ENCODE assay signal across 18 cellular contexts in the genomic region with DNA sequence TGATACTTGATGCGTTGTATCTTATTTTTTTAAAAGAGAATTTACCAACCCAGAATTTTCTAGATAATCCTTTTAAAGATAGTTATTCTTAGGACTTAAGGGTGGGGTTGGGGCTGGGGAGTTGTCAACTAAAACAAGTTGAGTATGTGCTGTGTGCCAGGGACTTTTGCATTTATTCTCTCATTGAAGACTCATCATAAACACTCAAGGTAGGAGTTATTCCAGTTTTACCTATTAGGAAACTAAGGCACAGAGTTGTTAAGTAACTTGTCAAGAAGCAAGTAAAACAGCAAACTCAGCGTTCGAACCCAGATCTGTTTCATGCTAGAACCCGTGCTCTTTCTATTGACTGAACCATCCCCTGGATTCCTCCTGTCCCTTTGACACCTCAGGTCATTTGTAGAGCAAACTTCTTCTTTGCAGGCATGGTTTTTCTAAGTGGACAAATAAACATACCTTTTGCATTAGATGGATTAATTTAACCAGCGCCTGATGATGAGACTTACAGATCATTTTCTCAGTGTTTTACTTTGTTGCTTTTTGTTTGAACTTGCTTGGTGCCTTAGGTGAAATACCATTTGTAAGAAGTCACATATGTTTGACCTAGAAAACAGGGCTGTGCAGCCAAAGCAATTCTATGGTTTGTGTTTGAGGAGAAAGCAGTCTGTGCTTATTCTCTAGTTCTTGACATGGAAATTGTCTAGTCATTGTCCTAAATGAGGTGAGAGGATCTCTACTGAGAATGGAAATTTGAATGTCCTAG.
DNase-seq lines count a peak whose midpoint lies in the region; ATAC-seq and TF ChIP-seq lines count a peak whose summit lies in the region.
"Had no signal": no experiment of that assay in that cellular context is flagged by ENCODE, and none has a peak within 500 bp of the region (broad histone marks: within the 10 kb centered on the region; RNA-seq: fewer than 3 reads in every experiment).

No MANE protein-coding gene starts in this region.

- in situ Hi-C loops in GM23248 (cut with MboI) = no loop called here

- DNase-seq in GM23248 (peak; percentile 60), RPMI7951 (ENCODE audit: low read depth) (peak; percentile 73), choroid plexus epithelial cell (ENCODE audit: low read depth) (peak; percentile 81), mesothelial cell of epicardium (ENCODE audit: low spot score in 2 of 2, unreplicated experiment in 2 of 2) (no peak), T-helper 2 cell (no peak)
- DNase-seq: activated CD4-positive, alpha-beta T cell treated with anti-CD3 and anti-CD28 coated beads, Interleukin-2, amount 50 U/mL, for 4 hours; body of pancreas; heart right ventricle; left ventricle myocardium inferior; NCI-H1092 treated with DMSO at 0.1 percent for 48 hours; stimulated activated naive B cell treated with anti-CD40 and anti-IgM and Interleukin-4, amounts not matched to agents 10 μg/mL and 1 μg/mL and 100 μg/mL, for 72 hours had no signal

- H3K4me2 ChIP-seq in GM23248 (ENCODE audit: unreplicated experiment) = peak overlapping the region; percentile 18
- H3K4me2 ChIP-seq: BLaER1 had no signal

- TF ChIP-seq CTCF in choroid plexus epithelial cell (conservative IDR thresholded peaks at IDR 0.05; ENCODE audit: low read depth, low read length) (no peak), mesothelial cell of epicardium (IDR thresholded peaks at IDR 0.05; ENCODE audit: unreplicated experiment) (no peak)

- H3K4me1 ChIP-seq in GM23248 (ENCODE audit: insufficient read depth) = peaks cover 57% of the 10 kb centered on the region

- peak overlapping the region; percentile 67 for H3K27ac Mint-ChIP-seq in mesothelial cell of epicardium
- H3K27ac Mint-ChIP-seq: stimulated activated naive B cell treated with anti-CD40 and anti-IgM and Interleukin-4, amounts not matched to agents 10 μg/mL and 1 μg/mL and 100 μg/mL, for 72 hours had no signal

- H3K9me3 Mint-ChIP-seq in mesothelial cell of epicardium = no peaks in the 10 kb centered on the region
- H3K9me3 Mint-ChIP-seq: natural killer cell treated with Interleukin-12 subunit alpha and Interleukin-12 subunit beta and Interleukin-15 and Interleukin-18, amount 100 ng/mL, for 72 hours; stimulated activated naive B cell treated with anti-CD40 and anti-IgM and Interleukin-4, amounts not matched to agents 10 μg/mL and 1 μg/mL and 100 μg/mL, for 72 hours had no signal

- no peaks in the 10 kb centered on the region for H3K36me3 Mint-ChIP-seq in mesothelial cell of epicardium
- H3K36me3 Mint-ChIP-seq: natural killer cell treated with Interleukin-12 subunit alpha and Interleukin-12 subunit beta and Interleukin-15 and Interleukin-18, amount 100 ng/mL, for 72 hours had no signal

- peaks cover 66% of the 10 kb centered on the region for H3K79me2 ChIP-seq in GM23248 (ENCODE audit: insufficient read depth)

- H3K4me3 Mint-ChIP-seq in mesothelial cell of epicardium = no peak overlapping the region
- H3K4me3 Mint-ChIP-seq: natural killer cell treated with Interleukin-12 subunit alpha and Interleukin-12 subunit beta and Interleukin-15 and Interleukin-18, amount 100 ng/mL, for 72 hours; stimulated activated naive B cell treated with anti-CD40 and anti-IgM and Interleukin-4, amounts not matched to agents 10 μg/mL and 1 μg/mL and 100 μg/mL, for 72 hours had no signal

- no peaks in the 10 kb centered on the region for H4K20me1 ChIP-seq in GM23248 (ENCODE audit: insufficient read depth)

- H3F3A ChIP-seq in GM23248 (ENCODE audit: insufficient read depth) = peaks cover 51% of the 10 kb centered on the region

- no peak overlapping the region for H2AFZ ChIP-seq in GM23248

- no peaks in the 10 kb centered on the region for H3K27me3 Mint-ChIP-seq in mesothelial cell of epicardium (ENCODE audit: low read depth)
- H3K27me3 Mint-ChIP-seq: natural killer cell treated with Interleukin-12 subunit alpha and Interleukin-12 subunit beta and Interleukin-15 and Interleukin-18, amount 100 ng/mL, for 72 hours; stimulated activated naive B cell treated with anti-CD40 and anti-IgM and Interleukin-4, amounts not matched to agents 10 μg/mL and 1 μg/mL and 100 μg/mL, for 72 hours had no signal

- no peaks in the 10 kb centered on the region for H3K36me3 ChIP-seq in GM23248 (ENCODE audit: low read depth)
- H3K36me3 ChIP-seq: heart right ventricle, left ventricle myocardium inferior, right atrium auricular region, vagina had no signal

- H3K9me3 ChIP-seq in GM23248 (ENCODE audit: low read depth) = no peaks in the 10 kb centered on the region
- H3K9me3 ChIP-seq: BLaER1, body of pancreas, heart right ventricle, left ventricle myocardium inferior, right atrium auricular region, vagina had no signal

- H3K9ac ChIP-seq in GM23248 = peak overlapping the region; percentile 12; the same call in 1 of the 2 replicates
- H3K9ac ChIP-seq: BLaER1 had no signal

- H3K27ac ChIP-seq in GM23248 = peak overlapping the region; percentile 56
- H3K27ac ChIP-seq: BLaER1, body of pancreas, heart right ventricle, left ventricle myocardium inferior, right atrium auricular region, vagina had no signal

- H3K4me1 Mint-ChIP-seq in mesothelial cell of epicardium = peaks cover 33% of the 10 kb centered on the region

- 91 to 93% methylated on average over 5 of the region's 5 CpGs for WGBS in GM23248 (ENCODE audit: low coverage in 1 of 2, low lambda C conversion rate in 2 of 2, missing lambda C conversion rate in 2 of 2), 2 experiments

- ATAC-seq in GM18511 (IDR thresholded peaks at IDR 0.05; ENCODE audit: unreplicated experiment) (no peak), GM18873 (IDR thresholded peaks at IDR 0.05; ENCODE audit: low FRiP score, unreplicated experiment) (no peak), HG03520 (IDR thresholded peaks at IDR 0.05; ENCODE audit: unreplicated experiment) (no peak)
- ATAC-seq: body of pancreas; heart right ventricle; natural killer cell treated with Interleukin-12 subunit alpha and Interleukin-12 subunit beta and Interleukin-15 and Interleukin-18, amount 100 ng/mL, for 72 hours; stimulated activated naive B cell treated with anti-CD40 and anti-IgM and Interleukin-4, amounts not matched to agents 10 μg/mL and 1 μg/mL and 100 μg/mL, for 72 hours had no signal

- H3K27me3 ChIP-seq in GM23248 (replicated peaks; ENCODE audit: insufficient read depth) = no peaks in the 10 kb centered on the region
- H3K27me3 ChIP-seq: BLaER1, body of pancreas, heart right ventricle, right atrium auricular region, vagina had no signal

- H3K4me3 ChIP-seq in GM23248 = no peak overlapping the region
- H3K4me3 ChIP-seq in choroid plexus epithelial cell (ENCODE audit: low read depth, low read length) = no peak overlapping the region
- H3K4me3 ChIP-seq: BLaER1, body of pancreas, heart right ventricle, left ventricle myocardium inferior, right atrium auricular region, vagina had no signal

- H3K9me2 ChIP-seq in GM23248 (ENCODE audit: insufficient read depth) = no peaks in the 10 kb centered on the region

Comparison
In these comparisons a context has a peak if more than half of its experiments do, and no peak if none do; other contexts are left out.
1. DNase-seq: peak in GM23248 (single experiment), RPMI7951 (single experiment) and choroid plexus epithelial cell (single experiment); none in mesothelial cell of epicardium (0 of 2) and T-helper 2 cell (0 of 5).